In genomic region chr4:175412744-175413143, GRCh38 we compare ENCODE assay signal across 18 cellular contexts.
DNase-seq lines count a peak whose midpoint lies in the region; ATAC-seq, FAIRE-seq and TF ChIP-seq lines count a peak whose summit lies in the region.
"Had no signal": no experiment of that assay in that cellular context is flagged by ENCODE, and none has a peak within 500 bp of the region (broad histone marks: within the 10 kb centered on the region; RNA-seq: fewer than 3 reads in every experiment).

No MANE protein-coding gene starts in this region.

- H3K9me3 Mint-ChIP-seq in astrocyte (ENCODE audit: unreplicated experiment), result peaks cover 6% of the 10 kb centered on the region

- H3K4me2 ChIP-seq in astrocyte (ENCODE audit: low read length), result peak overlapping the region; percentile 56

- no peaks in the 10 kb centered on the region for H3K27me3 Mint-ChIP-seq in astrocyte (ENCODE audit: low read depth, unreplicated experiment)
- H3K27me3 Mint-ChIP-seq: memory B cell had no signal

- peak; percentile 80 for FAIRE-seq in astrocyte (lab: Jason Lieb, UNC)
- FAIRE-seq: K562 had no signal

- peak overlapping the region; percentile 72 for H3K27ac ChIP-seq in astrocyte (ENCODE audit: low read depth, low read length)
- H3K27ac ChIP-seq: gastroesophageal sphincter, SK-N-MC, transverse colon had no signal

- intact Hi-C loops in posterior cingulate gyrus (cut with DNase I), result no loop called here

- H3K79me2 ChIP-seq in astrocyte (ENCODE audit: insufficient read depth, low read length), result no peaks in the 10 kb centered on the region

- no peak overlapping the region for H3K4me3 ChIP-seq in AG09309 (ENCODE audit: control insufficient read depth, low read depth, low read length)
- peak overlapping the region; percentile 13 for H3K4me3 ChIP-seq in astrocyte (ENCODE audit: insufficient read depth, low read depth, low read length)
- H3K4me3 ChIP-seq: gastroesophageal sphincter, K562, SK-N-MC, transverse colon had no signal

- CTCF ChIA-PET in GM10248 (lab: Yijun Ruan, JAX), result interaction anchor here (1.0 kb wide), 1 partner anchor 28 kb away, joined by 4 read pairs; no protein-coding TSS in a partner anchor

- no peaks in the 10 kb centered on the region for H3K9me3 ChIP-seq in astrocyte (ENCODE audit: insufficient read depth, low read depth, low read length)

- no peaks in the 10 kb centered on the region for H4K20me1 ChIP-seq in astrocyte (ENCODE audit: insufficient read depth, low read length)

- POLR2A ChIA-PET in GM10248 (lab: Yijun Ruan, JAX), result no interaction called here

- H3K36me3 Mint-ChIP-seq in astrocyte (ENCODE audit: low read depth, unreplicated experiment), result no peaks in the 10 kb centered on the region

- peak overlapping the region; percentile 51 for H3K9ac ChIP-seq in astrocyte (ENCODE audit: low read length)

- H3K4me1 ChIP-seq in astrocyte (ENCODE audit: insufficient read depth, low read length), result peaks cover 21% of the 10 kb centered on the region
- H3K4me1 ChIP-seq: gastroesophageal sphincter, transverse colon had no signal

- no peaks in the 10 kb centered on the region for H3K36me3 ChIP-seq in astrocyte (ENCODE audit: insufficient read depth, low read length)
- H3K36me3 ChIP-seq: gastroesophageal sphincter, transverse colon had no signal

- no peak for ATAC-seq in GM18870 (IDR thresholded peaks at IDR 0.05; ENCODE audit: unreplicated experiment)
- ATAC-seq: gastroesophageal sphincter, K562, right cardiac atrium had no signal

- H2AFZ ChIP-seq in astrocyte (ENCODE audit: low read depth, low read length), result no peak overlapping the region

- H3K4me1 Mint-ChIP-seq in astrocyte (ENCODE audit: low read depth, unreplicated experiment), result peaks cover 42% of the 10 kb centered on the region
- H3K4me1 Mint-ChIP-seq: memory B cell had no signal

- TF ChIP-seq CTCF in AG09309 (IDR thresholded peaks at IDR 0.05; ENCODE audit: control insufficient read depth, insufficient read depth, low read depth, low read length, missing control alignments) (no peak), astrocyte (IDR thresholded peaks at IDR 0.05; ENCODE audit: insufficient read depth, low read depth, low read length) (no peak), GM10248 (IDR thresholded peaks at IDR 0.05; ENCODE audit: control extremely low read depth, extremely low read depth, low read depth, missing control alignments) (no peak)

- H3K4me3 Mint-ChIP-seq in astrocyte (ENCODE audit: unreplicated experiment), result no peak overlapping the region
- H3K4me3 Mint-ChIP-seq: memory B cell had no signal

- H3K27me3 ChIP-seq in astrocyte (ENCODE audit: insufficient read depth, low read length), result no peaks in the 10 kb centered on the region
- H3K27me3 ChIP-seq: gastroesophageal sphincter, transverse colon had no signal

- peak; percentile 96 for DNase-seq in AG09309 (ENCODE audit: low read depth)
- DNase-seq in HS-5 (ENCODE audit: low read depth), result peak; percentile 58
- peak; percentile 91 for DNase-seq in astrocyte (ENCODE audit: low read depth)
- DNase-seq in glomerular visceral epithelial cell (ENCODE audit: extremely low spot score), result peak; percentile 82
- no peak for DNase-seq in GM10248 (ENCODE audit: extremely low spot score)
- no peak for DNase-seq in posterior cingulate gyrus
- DNase-seq in anterior cingulate cortex (lab: John Stamatoyannopoulos, UW), result no peak
- DNase-seq: DMS153; effector CD4-positive, alpha-beta T cell; NCI-H1105 treated with DMSO at 0.1 percent for 48 hours; right cardiac atrium; stimulated activated CD4-positive, alpha-beta T cell treated with anti-CD3 and anti-CD28 coated beads, Interleukin-4, amount 100 ng/mL, for 4 hours; transverse colon had no signal

- peak overlapping the region; percentile 86 for H3K27ac Mint-ChIP-seq in astrocyte (ENCODE audit: unreplicated experiment)
- H3K27ac Mint-ChIP-seq: memory B cell had no signal

Comparison
In these comparisons a context has a peak if more than half of its experiments do, and no peak if none do; other contexts are left out.
1. DNase-seq: peak in AG09309 (single experiment), HS-5 (single experiment), astrocyte (single experiment) and glomerular visceral epithelial cell (single experiment); none in GM10248 (single experiment), posterior cingulate gyrus (0 of 10) and anterior cingulate cortex (0 of 58).